Comparison of ENCODE assay signal across 7 cellular contexts in the genomic region with DNA sequence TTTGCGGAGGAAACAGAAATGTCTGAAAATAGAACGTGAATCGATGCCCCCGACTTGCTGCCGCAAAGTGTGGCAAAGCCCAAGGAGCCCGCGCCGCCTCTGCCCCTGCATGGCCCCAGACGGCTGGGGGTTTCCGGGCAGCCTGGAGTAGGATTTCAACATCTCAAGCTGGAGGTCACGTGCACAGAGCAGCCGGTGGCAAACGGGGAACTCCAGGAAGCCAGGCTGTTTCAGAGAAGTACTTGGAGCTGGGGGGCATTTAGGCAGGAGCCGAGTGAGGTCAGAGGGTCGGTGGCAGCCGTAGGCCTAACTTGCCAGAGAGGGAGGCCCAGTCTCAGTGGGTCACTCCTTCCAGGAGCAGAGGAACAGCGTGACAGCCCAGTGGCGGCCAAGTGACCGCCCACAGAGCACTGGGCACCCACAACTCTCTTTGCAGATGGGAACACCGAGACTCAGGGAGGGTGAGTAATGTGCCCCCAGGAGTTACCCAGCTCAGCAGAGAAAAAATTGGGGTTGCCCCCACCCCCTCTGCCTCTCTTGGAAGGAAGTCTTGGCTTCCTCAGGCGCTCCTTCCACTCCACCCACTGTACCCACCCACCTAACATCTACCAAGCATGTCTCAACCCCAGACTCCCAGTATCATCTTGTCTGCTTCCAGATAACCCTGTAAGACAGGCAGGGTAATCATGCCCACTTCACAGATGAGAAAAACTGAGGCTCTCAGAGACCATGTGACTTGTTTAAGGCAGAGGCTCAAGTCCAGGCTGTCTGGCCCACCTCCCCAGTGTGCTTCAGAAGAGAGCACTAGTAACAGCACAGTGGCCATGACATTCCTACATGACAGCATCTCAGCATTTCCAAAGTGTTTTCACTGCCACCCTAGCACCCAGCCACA.
DNase-seq lines count a peak whose midpoint lies in the region; ATAC-seq and TF ChIP-seq lines count a peak whose summit lies in the region.

No MANE protein-coding gene starts in this region.

- TF ChIP-seq CTCF in choroid plexus epithelial cell (conservative IDR thresholded peaks at IDR 0.05; ENCODE audit: low read depth, low read length): no peak

- peak overlapping the region; percentile 28 for H3K4me3 Mint-ChIP-seq in stimulated activated memory B cell treated with anti-CD40 and anti-IgM and Interleukin-4, amounts not matched to agents 10 μg/mL and 1 μg/mL and 100 μg/mL, for 72 hours

- TF ChIP-seq POLR2A in GM19193 (IDR thresholded peaks at IDR 0.05; ENCODE audit: extremely low read depth, insufficient read depth, insufficient read length): peak; percentile 64

- H3K27me3 Mint-ChIP-seq in stimulated activated memory B cell treated with anti-CD40 and anti-IgM and Interleukin-4, amounts not matched to agents 10 μg/mL and 1 μg/mL and 100 μg/mL, for 72 hours: no peaks in the 10 kb centered on the region

- H3K4me3 ChIP-seq in choroid plexus epithelial cell (ENCODE audit: low read depth, low read length): peak overlapping the region; percentile 34

- DNase-seq in HT1080 (ENCODE audit: low read depth) (peak; percentile 75), choroid plexus epithelial cell (ENCODE audit: low read depth) (peak; percentile 93), myocyte (ENCODE audit: low read depth) (peak; percentile 89), ecto neural progenitor cell (ENCODE audit: low spot score) (no peak)
- DNase-seq in activated CD4-positive, alpha-beta T cell treated with anti-CD3 and anti-CD28 coated beads for 48 hours: peak; percentile 94

- peak overlapping the region; percentile 78 for H3K27ac Mint-ChIP-seq in stimulated activated memory B cell treated with anti-CD40 and anti-IgM and Interleukin-4, amounts not matched to agents 10 μg/mL and 1 μg/mL and 100 μg/mL, for 72 hours

- no peaks in the 10 kb centered on the region for H3K9me3 Mint-ChIP-seq in stimulated activated memory B cell treated with anti-CD40 and anti-IgM and Interleukin-4, amounts not matched to agents 10 μg/mL and 1 μg/mL and 100 μg/mL, for 72 hours

- ATAC-seq in stimulated activated memory B cell treated with anti-CD40 and anti-IgM and Interleukin-4, amounts not matched to agents 10 μg/mL and 1 μg/mL and 100 μg/mL, for 72 hours: peak; percentile 85

- no peaks in the 10 kb centered on the region for H3K36me3 Mint-ChIP-seq in stimulated activated memory B cell treated with anti-CD40 and anti-IgM and Interleukin-4, amounts not matched to agents 10 μg/mL and 1 μg/mL and 100 μg/mL, for 72 hours

- H3K4me1 Mint-ChIP-seq in stimulated activated memory B cell treated with anti-CD40 and anti-IgM and Interleukin-4, amounts not matched to agents 10 μg/mL and 1 μg/mL and 100 μg/mL, for 72 hours: peaks cover 80% of the 10 kb centered on the region
